In genomic region chr5:159359871-159360270, GRCh38 we compare ENCODE assay signal across 7 cellular contexts. TPM values are rescaled to one million over a fixed set of nuclear protein-coding genes. Genes with fewer than 3 reads are reported as not detected.
"Had no signal": no experiment of that assay in that cellular context is flagged by ENCODE, and none has a peak within 500 bp of the region (broad histone marks: within the 10 kb centered on the region; RNA-seq: fewer than 3 reads in every experiment).

No MANE protein-coding gene starts in this region.

RNA-seq across cellular contexts. Expression of gene IL12B, which starts 29.6 kb away (rescaled TPM):
- total RNA-seq: HepG2, HT1080, IMR-90, M059J, NCI-H460, OCI-LY7, PC-3 had no signal
